Comparison of ENCODE assay signal across 8 cellular contexts in the genomic region with DNA sequence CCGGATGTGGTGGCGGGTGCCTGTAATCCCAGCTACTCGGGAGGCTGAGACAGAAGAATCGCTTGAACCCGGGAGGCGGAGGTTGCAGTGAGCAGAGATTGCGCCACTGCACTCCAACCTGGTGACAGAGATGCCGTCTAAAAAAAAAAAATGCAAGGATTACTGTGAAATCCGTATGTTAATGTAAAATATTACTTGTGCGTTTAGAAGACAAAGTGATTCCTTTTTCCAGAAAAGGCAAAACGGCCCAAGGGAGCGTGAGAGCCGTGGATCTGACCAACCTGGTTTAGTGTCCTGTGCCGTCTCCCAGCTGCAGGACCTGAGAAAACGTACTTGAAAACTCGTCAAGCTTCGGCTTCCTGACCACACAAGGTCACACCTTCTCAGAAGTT. TPM values are rescaled to one million over a fixed set of nuclear protein-coding genes. Genes with fewer than 3 reads are reported as not detected.
DNase-seq lines count a peak whose midpoint lies in the region; ATAC-seq and TF ChIP-seq lines count a peak whose summit lies in the region.

No MANE protein-coding gene starts in this region.

- H3K4me1 Mint-ChIP-seq in GM23338, result peaks cover 20% of the 10 kb centered on the region

- H4K20me1 ChIP-seq in GM23338 (replicated peaks; ENCODE audit: insufficient read depth), result peaks cover 23% of the 10 kb centered on the region

- no peaks in the 10 kb centered on the region for H3K36me3 ChIP-seq in GM23338 (ENCODE audit: insufficient read depth)
- H3K36me3 ChIP-seq in WERI-Rb-1, result peaks cover 13% of the 10 kb centered on the region
- H3K36me3 ChIP-seq in gastrocnemius medialis, result no peaks in the 10 kb centered on the region

- ATAC-seq in GM23338, result no peak
- ATAC-seq in gastrocnemius medialis, result no peak
- no peak for ATAC-seq in HG03045 (IDR thresholded peaks at IDR 0.05; ENCODE audit: unreplicated experiment)
- ATAC-seq in HG03460 (IDR thresholded peaks at IDR 0.05; ENCODE audit: unreplicated experiment), result no peak

- TF ChIP-seq POLR2A in gastrocnemius medialis (IDR thresholded peaks at IDR 0.05), result no peak

- no peak overlapping the region for H3K27ac Mint-ChIP-seq in GM23338

- H3K9me3 ChIP-seq in WERI-Rb-1 (ENCODE audit: severe bottlenecking) (no peaks in the 10 kb centered on the region), gastrocnemius medialis (no peaks in the 10 kb centered on the region)

- in situ Hi-C loops in gastrocnemius medialis (cut with MboI; ENCODE audit: low sequenced_read_pairs in 4 of 4), result loop anchor here in 3 of 4 donors (10.0 to 25.0 kb wide), 3 partner anchors 83 to 479 kb away; a partner anchor contains a TSS

- DNase-seq in GM23338 (ENCODE audit: low spot score) (no peak), WERI-Rb-1 (no peak), fibroblast of villous mesenchyme (ENCODE audit: low read depth) (no peak), gastrocnemius medialis (no peak), NCI-H69 (lab: John Stamatoyannopoulos, UW) (no peak), AG08395 (ENCODE audit: low spot score) (no peak)

- no peaks in the 10 kb centered on the region for H3K9me3 Mint-ChIP-seq in GM23338

- peak overlapping the region; percentile 85 for H3K4me3 Mint-ChIP-seq in GM23338

- peak overlapping the region; percentile 85 for H3K4me3 ChIP-seq in GM23338
- peak overlapping the region; percentile 94 for H3K4me3 ChIP-seq in WERI-Rb-1 (ENCODE audit: low read depth, low read length)
- peak overlapping the region; percentile 72 for H3K4me3 ChIP-seq in fibroblast of villous mesenchyme (ENCODE audit: low read depth, low read length)
- H3K4me3 ChIP-seq in gastrocnemius medialis, result peak overlapping the region; percentile 70 to 90 (median 80)

- H2AFZ ChIP-seq in GM23338, result peak overlapping the region; percentile 90

- peaks cover 11% of the 10 kb centered on the region; the same call in 1 of the 2 replicates for H3F3A ChIP-seq in GM23338 (replicated peaks; ENCODE audit: low read depth)

- H3K27me3 Mint-ChIP-seq in GM23338 (ENCODE audit: insufficient read depth, low read depth, poor library complexity), result peaks cover 13% of the 10 kb centered on the region

- H3K27me3 ChIP-seq in GM23338 (ENCODE audit: insufficient read depth), result peaks cover 7% of the 10 kb centered on the region; the same call in 1 of the 2 replicates
- H3K27me3 ChIP-seq in WERI-Rb-1 (ENCODE audit: insufficient read depth, low read depth, severe bottlenecking), result no peaks in the 10 kb centered on the region
- H3K27me3 ChIP-seq in gastrocnemius medialis, result no peaks in the 10 kb centered on the region

- H3K4me2 ChIP-seq in GM23338, result peak overlapping the region; percentile 92

- H3K79me2 ChIP-seq in GM23338 (replicated peaks; ENCODE audit: insufficient read depth), result peaks cover 52% of the 10 kb centered on the region

- TF ChIP-seq CTCF in GM23338 (conservative IDR thresholded peaks at IDR 0.05; ENCODE audit: low read depth in 2 of 2), result no peak
- TF ChIP-seq CTCF in WERI-Rb-1 (IDR thresholded peaks at IDR 0.05; ENCODE audit: low read depth, low read length), result no peak
- no peak for TF ChIP-seq CTCF in fibroblast of villous mesenchyme (IDR thresholded peaks at IDR 0.05; ENCODE audit: insufficient read depth, low read depth, low read length)
- no peak for TF ChIP-seq CTCF in gastrocnemius medialis (IDR thresholded peaks at IDR 0.05 in 4 of 5, conservative IDR thresholded peaks at IDR 0.05 in 1 of 5)

- H3K27ac ChIP-seq in GM23338 (ENCODE audit: low read depth) (0 out of 2 replicates have a peak overlapping the region, but pooled peaks have one; percentile 14), WERI-Rb-1 (peak overlapping the region; percentile 92), gastrocnemius medialis (peak overlapping the region; percentile 91 to 94 (median 91))

- H3K36me3 Mint-ChIP-seq in GM23338 (ENCODE audit: low read depth), result peaks cover 14% of the 10 kb centered on the region

- no peaks in the 10 kb centered on the region for H3K9me2 ChIP-seq in GM23338 (ENCODE audit: insufficient read depth)

- intact Hi-C loops in gastrocnemius medialis (cut with DNase I; ENCODE audit: low total_unique reads), result loop anchor here (5.0 kb wide), 2 partner anchors 36 to 209 kb away; a partner anchor contains a TSS

- peaks cover 21% of the 10 kb centered on the region for H3K4me1 ChIP-seq in GM23338 (ENCODE audit: insufficient read depth)
- H3K4me1 ChIP-seq in gastrocnemius medialis, result peaks cover 31 to 39% of the 10 kb centered on the region in 2 donors

TF ChIP-seq in GM23338, 12 proteins besides CTCF, POLR2A, EP300 and RAD21:
- TF ChIP-seq EZH2phosphoT487 (IDR thresholded peaks at IDR 0.05; ENCODE audit: unreplicated experiment), result no peak
- TF ChIP-seq CREB1 (CRISPR knock-in tag; IDR thresholded peaks at IDR 0.05; ENCODE audit: low read depth), result 0 out of 2 replicates have a peak, but pooled peaks have one; percentile 4
- TF ChIP-seq, protein P1, sequence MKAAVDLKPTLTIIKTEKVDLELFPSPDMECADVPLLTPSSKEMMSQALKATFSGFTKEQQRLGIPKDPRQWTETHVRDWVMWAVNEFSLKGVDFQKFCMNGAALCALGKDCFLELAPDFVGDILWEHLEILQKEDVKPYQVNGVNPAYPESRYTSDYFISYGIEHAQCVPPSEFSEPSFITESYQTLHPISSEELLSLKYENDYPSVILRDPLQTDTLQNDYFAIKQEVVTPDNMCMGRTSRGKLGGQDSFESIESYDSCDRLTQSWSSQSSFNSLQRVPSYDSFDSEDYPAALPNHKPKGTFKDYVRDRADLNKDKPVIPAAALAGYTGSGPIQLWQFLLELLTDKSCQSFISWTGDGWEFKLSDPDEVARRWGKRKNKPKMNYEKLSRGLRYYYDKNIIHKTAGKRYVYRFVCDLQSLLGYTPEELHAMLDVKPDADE (IDR thresholded peaks at IDR 0.05), result no peak
- TF ChIP-seq ZNF331 (CRISPR knock-in tag; IDR thresholded peaks at IDR 0.05; ENCODE audit: low read depth), result no peak
- TF ChIP-seq JUNB (IDR thresholded peaks at IDR 0.05; ENCODE audit: unreplicated experiment), result no peak
- TF ChIP-seq, protein P2, sequence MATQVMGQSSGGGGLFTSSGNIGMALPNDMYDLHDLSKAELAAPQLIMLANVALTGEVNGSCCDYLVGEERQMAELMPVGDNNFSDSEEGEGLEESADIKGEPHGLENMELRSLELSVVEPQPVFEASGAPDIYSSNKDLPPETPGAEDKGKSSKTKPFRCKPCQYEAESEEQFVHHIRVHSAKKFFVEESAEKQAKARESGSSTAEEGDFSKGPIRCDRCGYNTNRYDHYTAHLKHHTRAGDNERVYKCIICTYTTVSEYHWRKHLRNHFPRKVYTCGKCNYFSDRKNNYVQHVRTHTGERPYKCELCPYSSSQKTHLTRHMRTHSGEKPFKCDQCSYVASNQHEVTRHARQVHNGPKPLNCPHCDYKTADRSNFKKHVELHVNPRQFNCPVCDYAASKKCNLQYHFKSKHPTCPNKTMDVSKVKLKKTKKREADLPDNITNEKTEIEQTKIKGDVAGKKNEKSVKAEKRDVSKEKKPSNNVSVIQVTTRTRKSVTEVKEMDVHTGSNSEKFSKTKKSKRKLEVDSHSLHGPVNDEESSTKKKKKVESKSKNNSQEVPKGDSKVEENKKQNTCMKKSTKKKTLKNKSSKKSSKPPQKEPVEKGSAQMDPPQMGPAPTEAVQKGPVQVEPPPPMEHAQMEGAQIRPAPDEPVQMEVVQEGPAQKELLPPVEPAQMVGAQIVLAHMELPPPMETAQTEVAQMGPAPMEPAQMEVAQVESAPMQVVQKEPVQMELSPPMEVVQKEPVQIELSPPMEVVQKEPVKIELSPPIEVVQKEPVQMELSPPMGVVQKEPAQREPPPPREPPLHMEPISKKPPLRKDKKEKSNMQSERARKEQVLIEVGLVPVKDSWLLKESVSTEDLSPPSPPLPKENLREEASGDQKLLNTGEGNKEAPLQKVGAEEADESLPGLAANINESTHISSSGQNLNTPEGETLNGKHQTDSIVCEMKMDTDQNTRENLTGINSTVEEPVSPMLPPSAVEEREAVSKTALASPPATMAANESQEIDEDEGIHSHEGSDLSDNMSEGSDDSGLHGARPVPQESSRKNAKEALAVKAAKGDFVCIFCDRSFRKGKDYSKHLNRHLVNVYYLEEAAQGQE (IDR thresholded peaks at IDR 0.05; ENCODE audit: unreplicated experiment), result no peak

RNA-seq across cellular contexts. Expression of a gene that starts 0.9 kb away (rescaled TPM):
- total RNA-seq in GM23338 (2014; rRNA removed; shearing (Covaris generic)), result 102 and 116 TPM in 2 replicates
- 54.9 and 70.0 TPM in 2 replicates for polyA plus RNA-seq in GM23338 (2016; fragmentation: Nextera tagmentation; extraction: Ambion mirVana)
- total RNA-seq in fibroblast of villous mesenchyme, result 24.2 and 28.7 TPM in 2 replicates
- 10 to 100 TPM; 32.0 to 38.5 (median 35.1) TPM for total RNA-seq in gastrocnemius medialis

RNA-seq across cellular contexts. Expression of a gene that starts 37.0 kb away (rescaled TPM):
- total RNA-seq in GM23338 (2014; rRNA removed; shearing (Covaris generic)), result 6.4 and 7.2 TPM in 2 replicates
- 2.0 and 2.4 TPM in 2 replicates for polyA plus RNA-seq in GM23338 (2016; fragmentation: Nextera tagmentation; extraction: Ambion mirVana)
- under 0.01 TPM in 2 replicates for total RNA-seq in fibroblast of villous mesenchyme
- total RNA-seq in gastrocnemius medialis, result under 1 TPM; 0.17 to 0.29 (median 0.24) TPM

Comparison
In these comparisons a context has a peak if more than half of its experiments do, and no peak if none do; other contexts are left out.
1. H3K27ac ChIP-seq: peak in every context shown above with its lines; median percentile 92 in WERI-Rb-1; 91 in gastrocnemius medialis; 14 in GM23338.